8 cellular contexts compared by ENCODE assay signal in genomic region chr17:17994271-17994670, GRCh38. TPM values are rescaled to one million over a fixed set of nuclear protein-coding genes. Genes with fewer than 3 reads are reported as not detected.
DNase-seq lines count a peak whose midpoint lies in the region; ATAC-seq and TF ChIP-seq lines count a peak whose summit lies in the region.

No MANE protein-coding gene starts in this region.

- no peak overlapping the region for H3K27ac Mint-ChIP-seq in stimulated activated effector memory CD8-positive, alpha-beta T cell treated with anti-CD3 and anti-CD28 coated beads, Interleukin-12 subunit alpha, Interleukin-12 subunit beta, amount 100 ng/mL, for 72 hours

- H3K9me2 ChIP-seq in SK-N-SH, result no peaks in the 10 kb centered on the region

- no peaks in the 10 kb centered on the region for H3K4me1 Mint-ChIP-seq in stimulated activated effector memory CD8-positive, alpha-beta T cell treated with anti-CD3 and anti-CD28 coated beads, Interleukin-12 subunit alpha, Interleukin-12 subunit beta, amount 100 ng/mL, for 72 hours

- no peaks in the 10 kb centered on the region for H3K36me3 Mint-ChIP-seq in stimulated activated effector memory CD8-positive, alpha-beta T cell treated with anti-CD3 and anti-CD28 coated beads, Interleukin-12 subunit alpha, Interleukin-12 subunit beta, amount 100 ng/mL, for 72 hours

- peak; percentile 55 to 83 (median 75) for ATAC-seq in heart left ventricle
- peak; percentile 24 for ATAC-seq in stimulated activated effector memory CD8-positive, alpha-beta T cell treated with anti-CD3 and anti-CD28 coated beads, Interleukin-12 subunit alpha, Interleukin-12 subunit beta, amount 100 ng/mL, for 72 hours
- ATAC-seq in HG02840 (IDR thresholded peaks at IDR 0.05; ENCODE audit: low FRiP score, unreplicated experiment), result no peak
- no peak for ATAC-seq in gastrocnemius medialis

- H3K4me2 ChIP-seq in SK-N-SH, result no peak overlapping the region

- H3K36me3 ChIP-seq in SK-N-SH (replicated peaks in 1 of 2; ENCODE audit: control insufficient read depth in 1 of 2, insufficient read depth in 2 of 2, low read length in 1 of 2) (no peaks in the 10 kb centered on the region), heart left ventricle (peaks cover 0 to 3% (median 0%) of the 10 kb centered on the region in 9 donors), gastrocnemius medialis (no peaks in the 10 kb centered on the region)

- no peak overlapping the region for H3K9ac ChIP-seq in SK-N-SH

- no peak overlapping the region for H3K4me3 Mint-ChIP-seq in stimulated activated effector memory CD8-positive, alpha-beta T cell treated with anti-CD3 and anti-CD28 coated beads, Interleukin-12 subunit alpha, Interleukin-12 subunit beta, amount 100 ng/mL, for 72 hours

- POLR2A ChIA-PET in SK-N-SH (lab: Yijun Ruan, JAX), result interaction anchor here (1.6 kb wide), 1 partner anchor 39 kb away, joined by 3 read pairs; no protein-coding TSS in a partner anchor

- no peak for TF ChIP-seq EP300 in SK-N-SH (IDR thresholded peaks at IDR 0.05; ENCODE audit: borderline replicate concordance in 1 of 2, low read depth in 1 of 2, low read length in 1 of 2)

- DNase-seq in activated T-cell treated with anti-CD3 and anti-CD28 coated beads for 48 hours (ENCODE audit: low read depth) (peak; percentile 18), SK-N-SH (peak; percentile 86), heart left ventricle (peak in 3 of 5 donors; percentile 32 to 62 (median 36)), KG1 (lab: John Stamatoyannopoulos, UW) (no peak), gastrocnemius medialis (no peak)
- DNase-seq in activated T-cell treated with anti-CD3 and anti-CD28 coated beads, Interleukin-2, amount 50 U/mL, for 1 hour, result no peak
- DNase-seq in stimulated activated effector memory CD8-positive, alpha-beta T cell treated with anti-CD3 and anti-CD28 coated beads, Interleukin-12 subunit alpha, Interleukin-12 subunit beta, amount 100 ng/mL, for 72 hours (ENCODE audit: low spot score in 2 of 2), result no peak

- CTCF ChIA-PET in SK-N-SH (lab: Yijun Ruan, JAX), result interaction anchor here (0.6 to 3.0 kb wide), 19 partner anchors 8 to 679 kb away, joined by 3 to 40 read pairs (median 5); partner anchors contain the start of gene ATPAF2

- H2AFZ ChIP-seq in SK-N-SH (ENCODE audit: low read depth), result no peak overlapping the region

- no peaks in the 10 kb centered on the region for H4K20me1 ChIP-seq in SK-N-SH (ENCODE audit: insufficient read depth)

- H3K27me3 ChIP-seq in SK-N-SH (ENCODE audit: insufficient read depth) (no peaks in the 10 kb centered on the region), heart left ventricle (no peaks in the 10 kb centered on the region), gastrocnemius medialis (no peaks in the 10 kb centered on the region)

- peaks cover 13% of the 10 kb centered on the region for H3F3A ChIP-seq in SK-N-SH (replicated peaks; ENCODE audit: insufficient read depth)

- peaks cover 4 to 24% of the 10 kb centered on the region in 2 experiments; a peak in 2 of 4 replicates for H3K4me1 ChIP-seq in SK-N-SH (ENCODE audit: control insufficient read depth in 1 of 2, insufficient read depth in 2 of 2, low read depth in 1 of 2, low read length in 1 of 2)
- peaks cover 0 to 8% (median 0%) of the 10 kb centered on the region in 12 donors for H3K4me1 ChIP-seq in heart left ventricle
- H3K4me1 ChIP-seq in gastrocnemius medialis, result no peaks in the 10 kb centered on the region

- no peak for TF ChIP-seq POLR2A in heart left ventricle (IDR thresholded peaks at IDR 0.05)
- TF ChIP-seq POLR2A in gastrocnemius medialis (IDR thresholded peaks at IDR 0.05), result no peak

- 89% methylated on average over 2 of the region's 13 CpGs for WGBS in SK-N-SH (ENCODE audit: low lambda C conversion rate)
- 45 to 61% (median 50%) methylated on average over 13 of the region's 13 CpGs for WGBS in heart left ventricle, 4 donors

- H3K27ac ChIP-seq in SK-N-SH (ENCODE audit: low read depth in 2 of 2, low read length in 1 of 2), result peak overlapping the region in 1 of 2 experiments; percentile 62; a peak in 1 of 4 replicates
- H3K27ac ChIP-seq in heart left ventricle, result no peak overlapping the region
- H3K27ac ChIP-seq in gastrocnemius medialis, result no peak overlapping the region

- in situ Hi-C loops in gastrocnemius medialis (cut with MboI; ENCODE audit: low sequenced_read_pairs in 4 of 4), result no loop called here

- no peaks in the 10 kb centered on the region for H3K9me3 ChIP-seq in SK-N-SH
- no peaks in the 10 kb centered on the region for H3K9me3 ChIP-seq in heart left ventricle
- H3K9me3 ChIP-seq in gastrocnemius medialis, result no peaks in the 10 kb centered on the region

- no peaks in the 10 kb centered on the region for H3K79me2 ChIP-seq in SK-N-SH (ENCODE audit: insufficient read depth)

- no peaks in the 10 kb centered on the region for H3K9me3 Mint-ChIP-seq in stimulated activated effector memory CD8-positive, alpha-beta T cell treated with anti-CD3 and anti-CD28 coated beads, Interleukin-12 subunit alpha, Interleukin-12 subunit beta, amount 100 ng/mL, for 72 hours

- intact Hi-C loops in heart left ventricle (cut with DNase I), result loop anchor here in 7 of 10 donors (1.0 to 5.0 kb wide), 5 partner anchors 33 to 43 kb away; partner anchors contain the start of genes ATPAF2 (in 1 of the 7) and GID4 (in 1 of the 7)
- intact Hi-C loops in gastrocnemius medialis (cut with DNase I; ENCODE audit: low total_unique reads), result no loop called here

- TF ChIP-seq CTCF in SK-N-SH (IDR thresholded peaks at IDR 0.05) (peak; percentile 53), heart left ventricle (IDR thresholded peaks at IDR 0.05) (peak in 11 of 12 donors; percentile 26 to 62 (median 46)), gastrocnemius medialis (IDR thresholded peaks at IDR 0.05 in 4 of 5, conservative IDR thresholded peaks at IDR 0.05 in 1 of 5) (no peak)

- TF ChIP-seq RAD21 in SK-N-SH (IDR thresholded peaks at IDR 0.05; ENCODE audit: low read length), result peak; percentile 68

- H3K4me3 ChIP-seq in SK-N-SH (ENCODE audit: low read depth in 2 of 2, low read length in 1 of 2) (no peak overlapping the region), heart left ventricle (no peak overlapping the region), gastrocnemius medialis (no peak overlapping the region)

TF ChIP-seq in SK-N-SH, 30 proteins besides CTCF, POLR2A, EP300 and RAD21:
- TF ChIP-seq SMC3 (IDR thresholded peaks at IDR 0.05; ENCODE audit: low read depth, low read length) (peak; percentile 73), MXI1 (IDR thresholded peaks at IDR 0.05; ENCODE audit: low read depth, low read length) (peak; percentile 28; the same call in 1 of the 2 replicates), EZH2phosphoT487 (IDR thresholded peaks at IDR 0.05; ENCODE audit: borderline replicate concordance, low read depth) (no peak)
TF ChIP-seq in SK-N-SH: peak in this region for 2.

RNA-seq across cellular contexts. Expression of gene DRC3, which starts 21.6 kb away (rescaled TPM):
- 3.6 and 5.5 TPM in 2 replicates for polyA plus RNA-seq in SK-N-SH (2012; rRNA removed)
- 1.9 and 2.3 TPM in 2 replicates for polyA plus RNA-seq in SK-N-SH (2012; cell fraction: cytosol; rRNA removed)
- polyA plus RNA-seq in SK-N-SH (2012; cell fraction: nucleus; rRNA removed), result 19.0 and 26.4 TPM in 2 replicates
- total RNA-seq in heart left ventricle, result 1 to 10 TPM in 4 of 9 donors, under 1 TPM in 5; 0.42 to 3.7 (median 1.00) TPM
- 1 to 10 TPM in 1 of 2 donors, under 1 TPM in 1; 0.57 to 1.2 TPM for polyA plus RNA-seq in heart left ventricle
- total RNA-seq in gastrocnemius medialis, result under 1 TPM; 0.05 to 0.81 (median 0.28) TPM

RNA-seq across cellular contexts. Expression of gene TOM1L2, which starts 22.1 kb away (rescaled TPM):
- polyA plus RNA-seq in SK-N-SH (2012; rRNA removed) (85.4 and 91.7 TPM in 2 replicates), heart left ventricle (100 to 1,000 TPM; 122 to 129 TPM)
- 44.8 and 62.7 TPM in 2 replicates for polyA plus RNA-seq in SK-N-SH (2012; cell fraction: cytosol; rRNA removed)
- polyA plus RNA-seq in SK-N-SH (2012; cell fraction: nucleus; rRNA removed), result 250 and 259 TPM in 2 replicates
- total RNA-seq in heart left ventricle (100 to 1,000 TPM; 210 to 345 (median 247) TPM), gastrocnemius medialis (10 to 100 TPM; 55.7 to 97.1 (median 73.3) TPM)

RNA-seq across cellular contexts. Expression of gene ATPAF2, which starts 44.7 kb away (rescaled TPM):
- 17.0 and 20.8 TPM in 2 replicates for polyA plus RNA-seq in SK-N-SH (2012; rRNA removed)
- 10.6 and 14.5 TPM in 2 replicates for polyA plus RNA-seq in SK-N-SH (2012; cell fraction: cytosol; rRNA removed)
- 39.9 and 71.2 TPM in 2 replicates for polyA plus RNA-seq in SK-N-SH (2012; cell fraction: nucleus; rRNA removed)
- 10 to 100 TPM; 25.6 to 46.2 (median 37.6) TPM for total RNA-seq in heart left ventricle
- polyA plus RNA-seq in heart left ventricle, result 10 to 100 TPM; 29.6 to 51.4 TPM
- total RNA-seq in gastrocnemius medialis, result 10 to 100 TPM; 12.6 to 19.9 (median 16.2) TPM

RNA-seq across cellular contexts. Expression of gene GID4, which starts 44.9 kb away (rescaled TPM):
- polyA plus RNA-seq in SK-N-SH (2012; rRNA removed) (4.3 and 4.4 TPM in 2 replicates), heart left ventricle (10 to 100 TPM in 1 of 2 donors, 1 to 10 TPM in 1; 8.0 to 19.8 TPM)
- polyA plus RNA-seq in SK-N-SH (2012; cell fraction: cytosol; rRNA removed), result 5.3 and 5.8 TPM in 2 replicates
- polyA plus RNA-seq in SK-N-SH (2012; cell fraction: nucleus; rRNA removed), result 3.6 and 4.5 TPM in 2 replicates
- total RNA-seq in heart left ventricle (10 to 100 TPM; 15.3 to 27.7 (median 18.2) TPM), gastrocnemius medialis (10 to 100 TPM; 40.1 to 46.4 (median 41.4) TPM)

Comparison
In these comparisons a context has a peak if more than half of its experiments do, and no peak if none do; other contexts are left out.
1. DNase-seq: peak in activated T-cell treated with anti-CD3 and anti-CD28 coated beads for 48 hours (single experiment), SK-N-SH (single experiment) and heart left ventricle (3 of 5); none in activated T-cell treated with anti-CD3 and anti-CD28 coated beads, Interleukin-2, amount 50 U/mL, for 1 hour (single experiment), stimulated activated effector memory CD8-positive, alpha-beta T cell treated with anti-CD3 and anti-CD28 coated beads, Interleukin-12 subunit alpha, Interleukin-12 subunit beta, amount 100 ng/mL, for 72 hours (0 of 2), KG1 (single experiment) and gastrocnemius medialis (0 of 2).
2. CTCF ChIP-seq: peak in SK-N-SH (single experiment) and heart left ventricle (11 of 12); none in gastrocnemius medialis (0 of 5).
3. ATAC-seq: peak in heart left ventricle (4 of 4) and stimulated activated effector memory CD8-positive, alpha-beta T cell treated with anti-CD3 and anti-CD28 coated beads, Interleukin-12 subunit alpha, Interleukin-12 subunit beta, amount 100 ng/mL, for 72 hours (single experiment); none in HG02840 (single experiment) and gastrocnemius medialis (0 of 2).